Comparison of ENCODE assay signal across 37 cellular contexts in the genomic region with DNA sequence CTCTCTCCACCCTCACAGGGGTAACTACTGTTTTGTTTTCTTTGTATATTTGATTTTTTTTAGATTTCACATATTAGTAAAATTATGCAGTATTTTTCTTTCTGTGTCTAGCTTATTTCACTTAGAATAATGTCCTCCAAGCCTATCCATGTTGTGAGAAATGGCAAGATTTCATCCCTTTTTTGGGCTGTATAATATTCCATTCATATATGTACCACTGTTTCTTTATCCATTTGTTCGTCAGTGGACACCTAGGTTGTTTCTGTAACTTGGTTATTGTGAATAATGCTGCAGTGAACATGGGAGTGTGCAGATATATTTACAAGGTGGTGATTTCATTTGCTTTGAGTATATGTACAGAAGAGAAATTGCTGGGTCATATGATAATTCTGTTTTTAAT.
DNase-seq lines count a peak whose midpoint lies in the region; ATAC-seq, FAIRE-seq and TF ChIP-seq lines count a peak whose summit lies in the region.
"Had no signal": no experiment of that assay in that cellular context is flagged by ENCODE, and none has a peak within 500 bp of the region (broad histone marks: within the 10 kb centered on the region; RNA-seq: fewer than 3 reads in every experiment).

No MANE protein-coding gene starts in this region.

- H3K27ac ChIP-seq in SK-N-SH (ENCODE audit: low read depth in 2 of 2, low read length in 1 of 2) (no peak overlapping the region), HEK293 (ENCODE audit: extremely low read depth, low read depth, low read length) (no peak overlapping the region), K562 (ENCODE audit: extremely low read depth, low read depth, low read length) (no peak overlapping the region), H1 (ENCODE audit: low read depth, low read length) (no peak overlapping the region), tibial nerve (no peak overlapping the region)
- H3K27ac ChIP-seq: 22Rv1; A549; BLaER1; BLaER1 treated with 17β-estradiol and CSF1 and Interleukin-3, amounts not matched to agents 10 nM and 100 nM; C4-2B had no signal

- no peaks in the 10 kb centered on the region for H3K9me2 ChIP-seq in SK-N-SH

- H3K4me1 ChIP-seq in SK-N-SH (ENCODE audit: control insufficient read depth in 1 of 2, insufficient read depth in 2 of 2, low read depth in 1 of 2, low read length in 1 of 2) (no peaks in the 10 kb centered on the region), HEK293 (ENCODE audit: control insufficient read depth, insufficient read depth, low read length) (peaks cover 4% of the 10 kb centered on the region; the same call in 1 of the 2 replicates), K562 (replicated peaks in 1 of 2; ENCODE audit: control insufficient read depth in 2 of 2, insufficient read depth in 2 of 2, low read length in 2 of 2) (peaks cover 0 to 13% of the 10 kb centered on the region in 2 experiments; a peak in 2 of 5 replicates), H1 (replicated peaks in 1 of 4; ENCODE audit: control insufficient read depth in 3 of 4, insufficient read depth in 4 of 4, low read length in 3 of 4) (no peaks in the 10 kb centered on the region), tibial nerve (no peaks in the 10 kb centered on the region)
- H3K4me1 ChIP-seq: A549; BLaER1; BLaER1 treated with 17β-estradiol and CSF1 and Interleukin-3, amounts not matched to agents 10 nM and 100 nM; Caco-2 had no signal

- TF ChIP-seq EP300 in SK-N-SH (IDR thresholded peaks at IDR 0.05; ENCODE audit: borderline replicate concordance in 1 of 2, low read depth in 1 of 2, low read length in 1 of 2) = no peak
- no peak for TF ChIP-seq EP300 in K562 (IDR thresholded peaks at IDR 0.05; ENCODE audit: low read length)
- no peak for TF ChIP-seq EP300 in H1 (IDR thresholded peaks at IDR 0.05; ENCODE audit: borderline replicate concordance in 1 of 2, low read depth in 2 of 2, low read length in 2 of 2)
- no peak for TF ChIP-seq EP300 in tibial nerve (IDR thresholded peaks at IDR 0.05)

- H2BK5ac ChIP-seq in H1 (ENCODE audit: low read depth, low read length) = no peak overlapping the region

- H2AFZ ChIP-seq in SK-N-SH (ENCODE audit: low read depth) = no peak overlapping the region
- H2AFZ ChIP-seq in K562 (ENCODE audit: low read depth, low read length) = no peak overlapping the region
- H2AFZ ChIP-seq in H1 (ENCODE audit: low read length) = no peak overlapping the region

- H3K4me3 ChIP-seq in SK-N-SH (ENCODE audit: low read depth in 2 of 2, low read length in 1 of 2) (no peak overlapping the region), HEK293 (ENCODE audit: low read depth, low read length) (no peak overlapping the region), K562 (no peak overlapping the region), H1 (ENCODE audit: extremely low read depth in 1 of 4, insufficient read depth in 2 of 4, low read depth in 3 of 4, low read length in 4 of 4) (no peak overlapping the region), tibial nerve (no peak overlapping the region)
- H3K4me3 ChIP-seq: A549; BLaER1; BLaER1 treated with 17β-estradiol and CSF1 and Interleukin-3, amounts not matched to agents 10 nM and 100 nM had no signal

- H3K18ac ChIP-seq in H1 (ENCODE audit: extremely low read depth, low read length) = no peak overlapping the region

- H3K36me3 Mint-ChIP-seq in T-helper 17 cell (ENCODE audit: low read depth) = no peaks in the 10 kb centered on the region
- H3K36me3 Mint-ChIP-seq: CD14-positive monocyte; CD4-positive, alpha-beta memory T cell; CD4-positive, CD25-positive, alpha-beta regulatory T cell; CD8-positive, alpha-beta T cell had no signal

- H3F3A ChIP-seq in SK-N-SH (replicated peaks; ENCODE audit: insufficient read depth) = no peaks in the 10 kb centered on the region

- TF ChIP-seq POLR2A in K562 (conservative IDR thresholded peaks at IDR 0.05) (no peak), H1 (IDR thresholded peaks at IDR 0.05; ENCODE audit: control extremely low read depth in 1 of 2, low read depth in 2 of 2, low read length in 2 of 2) (no peak), tibial nerve (IDR thresholded peaks at IDR 0.05) (no peak)

- H3K14ac ChIP-seq in H1 (ENCODE audit: insufficient read length) = no peak overlapping the region

- ATAC-seq in SK-N-SH treated with all-trans-retinoic acid at 6 μM for 48 hours = no peak
- no peak for ATAC-seq in K562
- no peak for ATAC-seq in T-helper 17 cell
- ATAC-seq: A549; CD8-positive, alpha-beta T cell had no signal

- H4K8ac ChIP-seq in H1 (ENCODE audit: extremely low read depth, insufficient read depth, low read length) = no peak overlapping the region

- no peaks in the 10 kb centered on the region for H3K9me1 ChIP-seq in K562 (ENCODE audit: control insufficient read depth, insufficient read depth, low read length)

- no peaks in the 10 kb centered on the region for H3K23me2 ChIP-seq in H1 (ENCODE audit: low read depth, low read length)

- TF ChIP-seq CTCF in SK-N-SH (IDR thresholded peaks at IDR 0.05) (no peak), HEK293 (tag by site-specific recombination; IDR thresholded peaks at IDR 0.05) (no peak), K562 (IDR thresholded peaks at IDR 0.05 in 2 of 3, conservative IDR thresholded peaks at IDR 0.05 in 1 of 3; ENCODE audit: insufficient read depth in 2 of 3, low read depth in 1 of 3, low read length in 3 of 3) (no peak), H1 (IDR thresholded peaks at IDR 0.05; ENCODE audit: control extremely low read depth in 1 of 3, insufficient read depth in 1 of 3, low read depth in 1 of 3, low read length in 3 of 3) (no peak), tibial nerve (IDR thresholded peaks at IDR 0.05) (no peak)

- POLR2A ChIA-PET in SK-N-SH (lab: Yijun Ruan, JAX) (no interaction called here), HEK293 (lab: Yijun Ruan, JAX) (no interaction called here), K562 (lab: Yijun Ruan, JAX) (interaction anchor here (0.7 kb wide), 1 partner anchor 114 kb away, joined by 4 read pairs; no protein-coding TSS in a partner anchor), H1 (lab: Charles Lee; ENCODE audit: partially characterized antibody) (no interaction called here)

- DNase-seq in SK-N-SH (no peak), K562 (ENCODE audit: extremely low read depth in 1 of 4, low spot score in 3 of 4) (no peak), H1 (ENCODE audit: low read depth in 1 of 2, low spot score in 2 of 2) (no peak), NCI-H748 treated with DMSO at 0.1 percent for 48 hours (lab: John Stamatoyannopoulos, UW) (no peak), tibial nerve (ENCODE audit: low spot score in 2 of 2) (no peak), T-helper 17 cell (no peak)
- DNase-seq: 8988T; ACHN; AML-193; BE2C; C1 segment of cervical spinal cord; Caco-2; Calu3; CD4-positive, alpha-beta memory T cell; CD4-positive, alpha-beta T cell; CD4-positive, CD25-positive, alpha-beta regulatory T cell; CD8-positive, alpha-beta memory T cell; CD8-positive, alpha-beta T cell; COR-L47; DMS 273 treated with DMSO at 0.1 percent for 48 hours; DMS153; DMS53; DMS79; DMS79 treated with DMSO at 0.1 percent for 48 hours; DND-41; EL had no signal

- CTCF ChIA-PET in SK-N-SH (lab: Yijun Ruan, JAX) (no interaction called here), HEK293 (lab: Yijun Ruan, JAX) (interaction anchor here (0.6 kb wide), 3 partner anchors 166 to 714 kb away, joined by 3 to 4 read pairs (median 4); no protein-coding TSS in a partner anchor), K562 (lab: Yijun Ruan, JAX; ENCODE audit: low intra/inter-chr PET ratio) (no interaction called here), H1 (lab: Charles Lee; ENCODE audit: partially characterized antibody) (interaction anchor here (0.6 kb wide), 1 partner anchor 149 kb away, joined by 3 read pairs; no protein-coding TSS in a partner anchor)

- peaks cover 3% of the 10 kb centered on the region for H3K27me3 Mint-ChIP-seq in T-helper 17 cell
- H3K27me3 Mint-ChIP-seq: CD4-positive, alpha-beta memory T cell; CD4-positive, alpha-beta T cell had no signal

- no peak overlapping the region for H2BK120ac ChIP-seq in H1 (replicated peaks; ENCODE audit: low read depth, low read length)

- BruUV-seq in K562 (replicated peaks; lab: Mats Ljungman, UMichigan) = no TSS peak

- H3K79me1 ChIP-seq in H1 (ENCODE audit: low read depth, low read length) = no peaks in the 10 kb centered on the region

- H3K27me3 ChIP-seq in SK-N-SH (ENCODE audit: insufficient read depth) (no peaks in the 10 kb centered on the region), K562 (ENCODE audit: control insufficient read depth in 2 of 2, insufficient read depth in 2 of 2, low read length in 2 of 2) (no peaks in the 10 kb centered on the region), H1 (replicated peaks in 1 of 4; ENCODE audit: control insufficient read depth in 3 of 4, extremely low read depth in 1 of 4, insufficient read depth in 3 of 4, low read length in 3 of 4) (no peaks in the 10 kb centered on the region; a peak in 1 of 7 replicates), tibial nerve (no peaks in the 10 kb centered on the region)
- H3K27me3 ChIP-seq: BE2C; BLaER1; BLaER1 treated with 17β-estradiol and CSF1 and Interleukin-3, amounts not matched to agents 10 nM and 100 nM had no signal

- H4K5ac ChIP-seq in H1 (ENCODE audit: insufficient read length, low read depth, low read length) = no peak overlapping the region

- no peak overlapping the region for H3K27ac Mint-ChIP-seq in T-helper 17 cell
- H3K27ac Mint-ChIP-seq: B cell; CD14-positive monocyte; CD4-positive, alpha-beta memory T cell; CD4-positive, alpha-beta T cell; CD8-positive, alpha-beta memory T cell; CD8-positive, alpha-beta T cell had no signal

- H3K79me2 ChIP-seq in SK-N-SH (ENCODE audit: insufficient read depth) (no peaks in the 10 kb centered on the region), K562 (ENCODE audit: control insufficient read depth, insufficient read depth, low read length) (no peaks in the 10 kb centered on the region), H1 (ENCODE audit: control insufficient read depth in 1 of 2, insufficient read depth in 2 of 2, low read length in 2 of 2) (no peaks in the 10 kb centered on the region)

- no peak overlapping the region for H2AK5ac ChIP-seq in H1 (ENCODE audit: low read depth, low read length)

- H3K36me3 ChIP-seq in SK-N-SH (replicated peaks in 1 of 2; ENCODE audit: control insufficient read depth in 1 of 2, insufficient read depth in 2 of 2, low read length in 1 of 2) (no peaks in the 10 kb centered on the region), HEK293 (ENCODE audit: control insufficient read depth in 2 of 2, insufficient read depth in 1 of 2, low read length in 2 of 2) (no peaks in the 10 kb centered on the region), K562 (ENCODE audit: control insufficient read depth, insufficient read depth, low read length) (no peaks in the 10 kb centered on the region), H1 (ENCODE audit: control insufficient read depth in 2 of 4, insufficient read depth in 4 of 4, low read length in 3 of 4) (no peaks in the 10 kb centered on the region), tibial nerve (no peaks in the 10 kb centered on the region)
- H3K36me3 ChIP-seq: BE2C; BLaER1; BLaER1 treated with 17β-estradiol and CSF1 and Interleukin-3, amounts not matched to agents 10 nM and 100 nM had no signal

- in situ Hi-C loops in K562 (cut with MboI) = no loop called here

- intact Hi-C loops in K562 (cut with micrococcal nuclease) = no loop called here

- H3K9ac ChIP-seq in SK-N-SH (no peak overlapping the region), K562 (ENCODE audit: insufficient read depth in 1 of 2, low read depth in 2 of 2, low read length in 2 of 2) (no peak overlapping the region), H1 (replicated peaks in 1 of 4; ENCODE audit: extremely low read depth in 1 of 4, low read depth in 3 of 4, low read length in 3 of 4) (no peak overlapping the region)
- H3K9ac ChIP-seq: BLaER1; BLaER1 treated with 17β-estradiol and CSF1 and Interleukin-3, amounts not matched to agents 10 nM and 100 nM had no signal

- H2BK20ac ChIP-seq in H1 (ENCODE audit: low read length) = no peak overlapping the region

- no peaks in the 10 kb centered on the region for H3K4me1 Mint-ChIP-seq in T-helper 17 cell
- H3K4me1 Mint-ChIP-seq: CD14-positive monocyte; CD8-positive, alpha-beta memory T cell had no signal

- WGBS in SK-N-SH (ENCODE audit: low lambda C conversion rate) = 52% methylated on average over 1 of the region's 1 CpG
- 47% methylated on average over 1 of the region's 1 CpG for WGBS in K562 (ENCODE audit: insufficient coverage, low coverage, missing lambda C conversion rate)
- 73% methylated on average over 1 of the region's 1 CpG; no CpG with 5 or more reads in 1 of the 2 experiments for WGBS in H1 (ENCODE audit: extremely low coverage in 1 of 2, insufficient coverage in 1 of 2, insufficient read length in 1 of 2, insufficient replicate concordance in 2 of 2, low coverage in 1 of 2, low lambda C conversion rate in 2 of 2, missing lambda C conversion rate in 1 of 2), 2 experiments
- 90 to 94% methylated on average over 1 of the region's 1 CpG for WGBS in tibial nerve, 2 donors

- no peak overlapping the region for H3K4me2 ChIP-seq in SK-N-SH
- H3K4me2 ChIP-seq in K562 (ENCODE audit: insufficient read depth, low read length) = no peak overlapping the region
- H3K4me2 ChIP-seq in H1 (ENCODE audit: insufficient read depth in 1 of 2, low read depth in 2 of 2, low read length in 2 of 2) = no peak overlapping the region
- H3K4me2 ChIP-seq: A549; BLaER1; BLaER1 treated with 17β-estradiol and CSF1 and Interleukin-3, amounts not matched to agents 10 nM and 100 nM had no signal

- H3K56ac ChIP-seq in H1 (replicated peaks; ENCODE audit: insufficient read length, low read depth, low read length) = no peak overlapping the region

- no peak overlapping the region for H4K91ac ChIP-seq in H1 (replicated peaks; ENCODE audit: insufficient read length, low read length)

- no peak overlapping the region for H3K4ac ChIP-seq in H1 (replicated peaks; ENCODE audit: insufficient read length, low read depth, low read length)

- no peak overlapping the region for H3K4me3 Mint-ChIP-seq in T-helper 17 cell
- H3K4me3 Mint-ChIP-seq: B cell; CD14-positive monocyte; CD4-positive, alpha-beta memory T cell; CD4-positive, alpha-beta T cell; CD4-positive, CD25-positive, alpha-beta regulatory T cell; CD8-positive, alpha-beta memory T cell; CD8-positive, alpha-beta T cell had no signal

- H2BK15ac ChIP-seq in H1 (ENCODE audit: low read length) = no peak overlapping the region

- no peaks in the 10 kb centered on the region for H4K20me1 ChIP-seq in SK-N-SH (ENCODE audit: insufficient read depth)
- H4K20me1 ChIP-seq in K562 (replicated peaks; ENCODE audit: control insufficient read depth, insufficient read depth, low read length) = no peaks in the 10 kb centered on the region
- no peaks in the 10 kb centered on the region for H4K20me1 ChIP-seq in H1 (replicated peaks in 1 of 2; ENCODE audit: control insufficient read depth in 1 of 2, insufficient read depth in 2 of 2, low read length in 2 of 2)
- H4K20me1 ChIP-seq: BLaER1; BLaER1 treated with 17β-estradiol and CSF1 and Interleukin-3, amounts not matched to agents 10 nM and 100 nM had no signal

- no peak overlapping the region for H2BK12ac ChIP-seq in H1 (ENCODE audit: low read depth, low read length)

- FAIRE-seq in K562 (lab: Jason Lieb, UNC) (no peak), H1 (lab: Jason Lieb, UNC) (no peak)
- FAIRE-seq: A204.1, A549, D721Med had no signal

- TF ChIP-seq RAD21 in SK-N-SH (IDR thresholded peaks at IDR 0.05; ENCODE audit: low read length) = no peak
- no peak for TF ChIP-seq RAD21 in K562 (CRISPR knock-in tag; conservative IDR thresholded peaks at IDR 0.05 in 1 of 2, IDR thresholded peaks at IDR 0.05 in 1 of 2)
- TF ChIP-seq RAD21 in H1 (IDR thresholded peaks at IDR 0.05 in 1 of 2, conservative IDR thresholded peaks at IDR 0.05 in 1 of 2; ENCODE audit: low read depth in 2 of 2, low read length in 2 of 2) = no peak

- no peak overlapping the region for H3K23ac ChIP-seq in H1 (ENCODE audit: insufficient read length)

- H3K9me3 ChIP-seq in SK-N-SH = no peaks in the 10 kb centered on the region
- no peaks in the 10 kb centered on the region for H3K9me3 ChIP-seq in HEK293 (ENCODE audit: control insufficient read depth, insufficient read depth, low read depth, low read length)
- H3K9me3 ChIP-seq in K562 (replicated peaks; ENCODE audit: control insufficient read depth, insufficient read depth, low read depth, low read length) = no peaks in the 10 kb centered on the region
- H3K9me3 ChIP-seq in H1 (ENCODE audit: insufficient read depth in 2 of 2, low read depth in 1 of 2, low read length in 1 of 2) = no peaks in the 10 kb centered on the region
- no peaks in the 10 kb centered on the region for H3K9me3 ChIP-seq in tibial nerve
- no peaks in the 10 kb centered on the region for H3K9me3 ChIP-seq in T-helper 17 cell (ENCODE audit: control insufficient read depth, low read length, poor library complexity, severe bottlenecking)
- H3K9me3 ChIP-seq: A549, BE2C, BLaER1 had no signal

Comparison
In these comparisons a context has a peak if more than half of its experiments do, and no peak if none do; other contexts are left out.
1. CTCF ChIA-PET loops: an anchor here in HEK293 (0.6 kb wide) and H1 (0.6 kb wide); none called in SK-N-SH and K562.